ENCODE assay signal across 21 cellular contexts in genomic region chr15:58392611-58393161, GRCh38. TPM values are rescaled to one million over a fixed set of nuclear protein-coding genes. Genes with fewer than 3 reads are reported as not detected.
DNase-seq lines count a peak whose midpoint lies in the region; ATAC-seq, FAIRE-seq and TF ChIP-seq lines count a peak whose summit lies in the region.
"Had no signal": no experiment of that assay in that cellular context is flagged by ENCODE, and none has a peak within 500 bp of the region (broad histone marks: within the 10 kb centered on the region; RNA-seq: fewer than 3 reads in every experiment).

No MANE protein-coding gene starts in this region.

- ATAC-seq in activated CD4-positive, alpha-beta T cell treated with anti-CD3 and anti-CD28 coated beads for 36 hours: no peak
- ATAC-seq in CD4-positive, alpha-beta T cell (ENCODE audit: poor library complexity): no peak
- ATAC-seq: A549; activated CD8-positive, alpha-beta T cell treated with anti-CD3 and anti-CD28 coated beads for 36 hours; HCT116 had no signal

- H3K14ac ChIP-seq in neuronal stem cell (ENCODE audit: low read length): no peak overlapping the region

- H2BK15ac ChIP-seq in neuronal stem cell (ENCODE audit: low read length): no peak overlapping the region

- no peak for FAIRE-seq in astrocyte (lab: Jason Lieb, UNC)
- FAIRE-seq: A549, GM12892 had no signal

- no peak for DNase-seq in CD8-positive, alpha-beta memory T cell
- peak; percentile 80 for DNase-seq in astrocyte (ENCODE audit: low read depth)
- peak; percentile 86 for DNase-seq in kidney glomerular epithelial cell (lab: John Stamatoyannopoulos, UW)
- DNase-seq in neuronal stem cell (ENCODE audit: low spot score): no peak
- DNase-seq in DMS114 treated with DMSO at 0.1 percent for 48 hours (lab: John Stamatoyannopoulos, UW; ENCODE audit: unreplicated experiment): no peak
- no peak for DNase-seq in NCI-H748 treated with DMSO at 0.1 percent for 48 hours (lab: John Stamatoyannopoulos, UW)
- no peak for DNase-seq in activated CD4-positive, alpha-beta T cell treated with anti-CD3 and anti-CD28 coated beads for 36 hours
- no peak for DNase-seq in CD4-positive, alpha-beta T cell
- DNase-seq: activated CD8-positive, alpha-beta T cell treated with anti-CD3 and anti-CD28 coated beads for 36 hours; activated T-cell treated with anti-CD3 and anti-CD28 coated beads, Interleukin-2, amount 50 U/mL, for 48 hours; DMS153; NCI-H446; stimulated activated CD8-positive, alpha-beta memory T cell treated with anti-CD3 and anti-CD28 coated beads, Interleukin-4, amount 100 ng/mL, for 48 hours had no signal

- no peak overlapping the region for H3K4ac ChIP-seq in neuronal stem cell (ENCODE audit: low read length)

- H3K36me3 ChIP-seq in CD8-positive, alpha-beta memory T cell (ENCODE audit: insufficient read depth, low read length): no peaks in the 10 kb centered on the region
- H3K36me3 ChIP-seq in astrocyte (ENCODE audit: insufficient read depth, low read length) (no peaks in the 10 kb centered on the region), neuronal stem cell (replicated peaks in 1 of 2; ENCODE audit: control insufficient read depth in 2 of 2, insufficient read depth in 2 of 2, low read length in 2 of 2) (no peaks in the 10 kb centered on the region)
- H3K36me3 ChIP-seq: BLaER1 treated with 17β-estradiol and CSF1 and Interleukin-3, amounts not matched to agents 10 nM and 100 nM; esophagus muscularis mucosa had no signal

- no peak overlapping the region for H4K8ac ChIP-seq in neuronal stem cell (ENCODE audit: low read depth, low read length)

- H2AFZ ChIP-seq in astrocyte (ENCODE audit: low read depth, low read length): no peak overlapping the region
- peak overlapping the region; percentile 53 for H2AFZ ChIP-seq in neuronal stem cell (ENCODE audit: low read length)
- H2AFZ ChIP-seq: parathyroid adenoma had no signal

- H4K91ac ChIP-seq in neuronal stem cell (ENCODE audit: low read depth, low read length, poor library complexity): no peak overlapping the region

- H3K4me3 Mint-ChIP-seq in CD8-positive, alpha-beta memory T cell: no peak overlapping the region
- no peak overlapping the region for H3K4me3 Mint-ChIP-seq in astrocyte (ENCODE audit: unreplicated experiment)
- no peak overlapping the region for H3K4me3 Mint-ChIP-seq in activated CD4-positive, alpha-beta T cell treated with anti-CD3 and anti-CD28 coated beads for 36 hours
- no peak overlapping the region for H3K4me3 Mint-ChIP-seq in CD4-positive, alpha-beta T cell
- H3K4me3 Mint-ChIP-seq: activated CD8-positive, alpha-beta T cell treated with anti-CD3 and anti-CD28 coated beads for 36 hours; activated naive CD4-positive, alpha-beta T cell treated with anti-CD3 and anti-CD28 coated beads, Interleukin-2, amount 50 U/mL, for 24 hours; IgD-negative memory B cell had no signal

- intact Hi-C loops in activated CD4-positive, alpha-beta T cell treated with anti-CD3 and anti-CD28 coated beads for 36 hours (cut with DNase I, micrococcal nuclease): no loop called here
- intact Hi-C loops in CD4-positive, alpha-beta T cell (cut with DNase I, micrococcal nuclease): no loop called here

- peak overlapping the region in 1 of 8 donors; percentile 1 for H3K27ac Mint-ChIP-seq in CD8-positive, alpha-beta memory T cell
- H3K27ac Mint-ChIP-seq in astrocyte (ENCODE audit: unreplicated experiment): peak overlapping the region; percentile 100
- H3K27ac Mint-ChIP-seq in activated CD4-positive, alpha-beta T cell treated with anti-CD3 and anti-CD28 coated beads for 36 hours: no peak overlapping the region
- H3K27ac Mint-ChIP-seq in CD4-positive, alpha-beta T cell: no peak overlapping the region
- H3K27ac Mint-ChIP-seq: activated CD8-positive, alpha-beta T cell treated with anti-CD3 and anti-CD28 coated beads for 36 hours; activated naive CD4-positive, alpha-beta T cell treated with anti-CD3 and anti-CD28 coated beads, Interleukin-2, amount 50 U/mL, for 24 hours; IgD-negative memory B cell had no signal

- H3K4me2 ChIP-seq in astrocyte (ENCODE audit: low read length) (no peak overlapping the region), neuronal stem cell (ENCODE audit: insufficient read depth, low read length, poor library complexity, severe bottlenecking) (no peak overlapping the region)
- H3K4me2 ChIP-seq: A549 had no signal

- H3K18ac ChIP-seq in neuronal stem cell (ENCODE audit: low read length): no peak overlapping the region

- WGBS in neuronal stem cell (ENCODE audit: extremely low coverage in 2 of 2, insufficient read length in 2 of 2, insufficient replicate concordance in 1 of 2), 2 donors: 100% methylated on average over 1 of the region's 5 CpGs; no CpG with 5 or more reads in 1 of the 2 donors

- H3K9me3 ChIP-seq in CD8-positive, alpha-beta memory T cell (ENCODE audit: low read length): no peaks in the 10 kb centered on the region
- no peaks in the 10 kb centered on the region for H3K9me3 ChIP-seq in astrocyte (ENCODE audit: insufficient read depth, low read depth, low read length)
- H3K9me3 ChIP-seq in neuronal stem cell (replicated peaks in 1 of 2; ENCODE audit: control insufficient read depth in 2 of 2, insufficient read depth in 1 of 2, low read depth in 1 of 2, low read length in 2 of 2): no peaks in the 10 kb centered on the region
- no peaks in the 10 kb centered on the region for H3K9me3 ChIP-seq in CD4-positive, alpha-beta T cell (ENCODE audit: control insufficient read depth, low read length)
- H3K9me3 ChIP-seq: A549, esophagus muscularis mucosa had no signal

- H3K4me3 ChIP-seq in CD8-positive, alpha-beta memory T cell (ENCODE audit: low read length): no peak overlapping the region
- no peak overlapping the region for H3K4me3 ChIP-seq in astrocyte (ENCODE audit: insufficient read depth, low read depth, low read length)
- no peak overlapping the region for H3K4me3 ChIP-seq in neuronal stem cell (ENCODE audit: low read length in 2 of 2)
- H3K4me3 ChIP-seq: A549; BLaER1 treated with 17β-estradiol and CSF1 and Interleukin-3, amounts not matched to agents 10 nM and 100 nM; esophagus muscularis mucosa had no signal

- H2BK12ac ChIP-seq in neuronal stem cell (ENCODE audit: low read length): no peak overlapping the region

- H3K27me3 Mint-ChIP-seq in CD8-positive, alpha-beta memory T cell: peaks cover 6 to 24% of the 10 kb centered on the region in 2 donors
- peaks cover 2% of the 10 kb centered on the region for H3K27me3 Mint-ChIP-seq in astrocyte (ENCODE audit: low read depth, unreplicated experiment)
- H3K27me3 Mint-ChIP-seq in activated CD4-positive, alpha-beta T cell treated with anti-CD3 and anti-CD28 coated beads for 36 hours: no peaks in the 10 kb centered on the region
- no peaks in the 10 kb centered on the region for H3K27me3 Mint-ChIP-seq in CD4-positive, alpha-beta T cell
- H3K27me3 Mint-ChIP-seq: activated naive CD4-positive, alpha-beta T cell treated with anti-CD3 and anti-CD28 coated beads, Interleukin-2, amount 50 U/mL, for 24 hours had no signal

- H3K36me3 Mint-ChIP-seq in CD8-positive, alpha-beta memory T cell: peaks cover 0 to 4% (median 0%) of the 10 kb centered on the region in 3 donors
- H3K36me3 Mint-ChIP-seq in astrocyte (ENCODE audit: low read depth, unreplicated experiment): no peaks in the 10 kb centered on the region
- H3K36me3 Mint-ChIP-seq in activated CD4-positive, alpha-beta T cell treated with anti-CD3 and anti-CD28 coated beads for 36 hours (ENCODE audit: low read depth): no peaks in the 10 kb centered on the region
- H3K36me3 Mint-ChIP-seq in CD4-positive, alpha-beta T cell (ENCODE audit: low read depth): no peaks in the 10 kb centered on the region
- H3K36me3 Mint-ChIP-seq: activated naive CD4-positive, alpha-beta T cell treated with anti-CD3 and anti-CD28 coated beads, Interleukin-2, amount 50 U/mL, for 24 hours; IgD-negative memory B cell had no signal

- H3K4me1 Mint-ChIP-seq in CD8-positive, alpha-beta memory T cell: no peaks in the 10 kb centered on the region
- peaks cover 59% of the 10 kb centered on the region for H3K4me1 Mint-ChIP-seq in astrocyte (ENCODE audit: low read depth, unreplicated experiment)
- H3K4me1 Mint-ChIP-seq in activated CD4-positive, alpha-beta T cell treated with anti-CD3 and anti-CD28 coated beads for 36 hours: no peaks in the 10 kb centered on the region
- H3K4me1 Mint-ChIP-seq in CD4-positive, alpha-beta T cell (ENCODE audit: low read depth): no peaks in the 10 kb centered on the region
- H3K4me1 Mint-ChIP-seq: activated naive CD4-positive, alpha-beta T cell treated with anti-CD3 and anti-CD28 coated beads, Interleukin-2, amount 50 U/mL, for 24 hours; IgD-negative memory B cell had no signal

- no peaks in the 10 kb centered on the region for H4K20me1 ChIP-seq in astrocyte (ENCODE audit: insufficient read depth, low read length)
- H4K20me1 ChIP-seq: BLaER1 treated with 17β-estradiol and CSF1 and Interleukin-3, amounts not matched to agents 10 nM and 100 nM had no signal

- no peaks in the 10 kb centered on the region for H3K79me1 ChIP-seq in neuronal stem cell (ENCODE audit: low read depth, low read length)

- no peak overlapping the region for H2BK5ac ChIP-seq in neuronal stem cell (ENCODE audit: low read length)

- H3K23ac ChIP-seq in neuronal stem cell (ENCODE audit: low read depth, low read length, poor library complexity): no peak overlapping the region

- no peak overlapping the region for H2AK5ac ChIP-seq in neuronal stem cell (ENCODE audit: low read depth, low read length)

- POLR2A ChIA-PET in CD8-positive, alpha-beta memory T cell (lab: Charles Lee): no interaction called here
- POLR2A ChIA-PET in activated CD4-positive, alpha-beta T cell treated with anti-CD3 and anti-CD28 coated beads for 36 hours (lab: Charles Lee): no interaction called here
- POLR2A ChIA-PET in CD4-positive, alpha-beta T cell (lab: Charles Lee): no interaction called here

- H3K4me1 ChIP-seq in CD8-positive, alpha-beta memory T cell (ENCODE audit: insufficient read depth, low read length): no peaks in the 10 kb centered on the region
- H3K4me1 ChIP-seq in astrocyte (ENCODE audit: insufficient read depth, low read length) (peaks cover 3% of the 10 kb centered on the region), neuronal stem cell (ENCODE audit: control insufficient read depth in 2 of 2, insufficient read depth in 1 of 2, low read depth in 1 of 2, low read length in 2 of 2) (peaks cover 11 to 13% of the 10 kb centered on the region in 2 donors)
- H3K4me1 ChIP-seq: parathyroid adenoma had no signal

- H2BK120ac ChIP-seq in neuronal stem cell (ENCODE audit: low read depth, low read length): no peak overlapping the region

- no peak for TF ChIP-seq CTCF in astrocyte (IDR thresholded peaks at IDR 0.05; ENCODE audit: insufficient read depth, low read depth, low read length)
- no peak for TF ChIP-seq CTCF in CD4-positive, alpha-beta T cell (IDR thresholded peaks at IDR 0.05)

- no peak overlapping the region for H3K9ac ChIP-seq in astrocyte (ENCODE audit: low read length)
- H3K9ac ChIP-seq in neuronal stem cell (ENCODE audit: low read depth, low read length, poor library complexity): no peak overlapping the region
- H3K9ac ChIP-seq: BLaER1 treated with 17β-estradiol and CSF1 and Interleukin-3, amounts not matched to agents 10 nM and 100 nM; parathyroid adenoma had no signal

- CTCF ChIA-PET in CD8-positive, alpha-beta memory T cell (lab: Charles Lee): no interaction called here
- CTCF ChIA-PET in activated CD4-positive, alpha-beta T cell treated with anti-CD3 and anti-CD28 coated beads for 36 hours (lab: Charles Lee): interaction anchor here (0.7 kb wide), 1 partner anchor 12 kb away, joined by 3 read pairs; no protein-coding TSS in a partner anchor
- CTCF ChIA-PET in CD4-positive, alpha-beta T cell (lab: Charles Lee): no interaction called here

- no peaks in the 10 kb centered on the region for H3K9me3 Mint-ChIP-seq in CD8-positive, alpha-beta memory T cell
- H3K9me3 Mint-ChIP-seq in astrocyte (ENCODE audit: unreplicated experiment): peaks cover 2% of the 10 kb centered on the region
- H3K9me3 Mint-ChIP-seq in activated CD4-positive, alpha-beta T cell treated with anti-CD3 and anti-CD28 coated beads for 36 hours (ENCODE audit: low read depth): no peaks in the 10 kb centered on the region
- no peaks in the 10 kb centered on the region for H3K9me3 Mint-ChIP-seq in CD4-positive, alpha-beta T cell
- H3K9me3 Mint-ChIP-seq: activated CD8-positive, alpha-beta T cell treated with anti-CD3 and anti-CD28 coated beads for 36 hours; activated naive CD4-positive, alpha-beta T cell treated with anti-CD3 and anti-CD28 coated beads, Interleukin-2, amount 50 U/mL, for 24 hours; IgD-negative memory B cell had no signal

- H3K27me3 ChIP-seq in CD8-positive, alpha-beta memory T cell (ENCODE audit: insufficient read depth, low read length, poor library complexity, severe bottlenecking): no peaks in the 10 kb centered on the region
- no peaks in the 10 kb centered on the region for H3K27me3 ChIP-seq in astrocyte (ENCODE audit: insufficient read depth, low read length)
- no peaks in the 10 kb centered on the region for H3K27me3 ChIP-seq in neuronal stem cell (ENCODE audit: control insufficient read depth in 3 of 3, insufficient read depth in 3 of 3, low read depth in 1 of 3, low read length in 3 of 3)
- no peaks in the 10 kb centered on the region for H3K27me3 ChIP-seq in CD4-positive, alpha-beta T cell (ENCODE audit: control insufficient read depth, insufficient read depth, low read length)
- H3K27me3 ChIP-seq: BLaER1 treated with 17β-estradiol and CSF1 and Interleukin-3, amounts not matched to agents 10 nM and 100 nM; esophagus muscularis mucosa had no signal

- H3K27ac ChIP-seq in CD8-positive, alpha-beta memory T cell (ENCODE audit: low read depth, low read length): peak overlapping the region; percentile 36
- H3K27ac ChIP-seq in astrocyte (ENCODE audit: low read depth, low read length): no peak overlapping the region
- H3K27ac ChIP-seq in neuronal stem cell (replicated peaks; ENCODE audit: low read length): peak overlapping the region; percentile 48
- H3K27ac ChIP-seq in CD4-positive, alpha-beta T cell (ENCODE audit: low read depth, low read length): no peak overlapping the region
- H3K27ac ChIP-seq: BLaER1 treated with 17β-estradiol and CSF1 and Interleukin-3, amounts not matched to agents 10 nM and 100 nM; esophagus muscularis mucosa; parathyroid adenoma had no signal

- H3K79me2 ChIP-seq in astrocyte (ENCODE audit: insufficient read depth, low read length): no peaks in the 10 kb centered on the region
- H3K79me2 ChIP-seq: parathyroid adenoma had no signal

RNA-seq across cellular contexts. Expression of gene LIPC, which starts 39.1 kb away (rescaled TPM):
- under 1 TPM; 0.28 to 0.47 TPM for total RNA-seq in CD8-positive, alpha-beta memory T cell
- 1.5 TPM for polyA plus RNA-seq in CD8-positive, alpha-beta memory T cell
- not detected in 2 replicates for total RNA-seq in astrocyte
- polyA plus RNA-seq in neuronal stem cell (2013, experiment 1 of 2): not detected
- polyA plus RNA-seq in neuronal stem cell (2013, experiment 2 of 2): not detected
- total RNA-seq in activated CD4-positive, alpha-beta T cell treated with anti-CD3 and anti-CD28 coated beads for 36 hours: under 1 TPM; 0.30 to 0.50 TPM
- total RNA-seq in CD4-positive, alpha-beta T cell: 1 to 10 TPM in 1 of 2 experiments, under 1 TPM in 1; 0.61 to 1.2 TPM

Comparison
In these comparisons a context has a peak if more than half of its experiments do, and no peak if none do; other contexts are left out.
1. DNase-seq: peak in astrocyte (single experiment) and kidney glomerular epithelial cell (single experiment); none in CD8-positive, alpha-beta memory T cell (0 of 5), neuronal stem cell (single experiment), DMS114 treated with DMSO at 0.1 percent for 48 hours (single experiment), NCI-H748 treated with DMSO at 0.1 percent for 48 hours (single experiment), activated CD4-positive, alpha-beta T cell treated with anti-CD3 and anti-CD28 coated beads for 36 hours (single experiment) and CD4-positive, alpha-beta T cell (0 of 10).
2. H3K27ac ChIP-seq: peak in CD8-positive, alpha-beta memory T cell (single experiment) and neuronal stem cell (single experiment); none in astrocyte (single experiment) and CD4-positive, alpha-beta T cell (single experiment).